Comparison of ENCODE assay signal across 8 cellular contexts in genomic region chr2:197777823-197778407, GRCh38. TPM values are rescaled to one million over a fixed set of nuclear protein-coding genes. Genes with fewer than 3 reads are reported as not detected.
A peak's percentile ranks its signal among the peaks of the same experiment; 100 is the strongest.
DNase-seq lines count a peak whose midpoint lies in the region; TF ChIP-seq lines count a peak whose summit lies in the region.

No MANE protein-coding gene starts in this region.

- intact Hi-C loops in activated CD4-positive, alpha-beta T cell treated with anti-CD3 and anti-CD28 coated beads, Interleukin-2, amount 10 ng/mL, durations not matched to agents 24 days and 14 days (cut with micrococcal nuclease): loop anchor here (1.0 to 10.0 kb wide), 3 partner anchors 71 to 343 kb away; partner anchors contain the start of genes MOB4 and SF3B1

- TF ChIP-seq CTCF in type B pancreatic cell (conservative IDR thresholded peaks at IDR 0.05): peak; percentile 94

- H3K4me1 Mint-ChIP-seq in activated CD4-positive, alpha-beta T cell treated with anti-CD3 and anti-CD28 coated beads, Interleukin-2, amount 10 ng/mL, durations not matched to agents 24 days and 14 days: no peaks in the 10 kb centered on the region
- H3K4me1 Mint-ChIP-seq in activated CD4-positive, alpha-beta T cell treated with anti-CD3 and anti-CD28 coated beads, Interleukin-2, amount 10 ng/mL, durations not matched to agents 7 days and 5 days: peaks cover 5% of the 10 kb centered on the region
- H3K4me1 Mint-ChIP-seq in immature natural killer cell: no peaks in the 10 kb centered on the region
- H3K4me1 Mint-ChIP-seq in type B pancreatic cell (ENCODE audit: unreplicated experiment): no peaks in the 10 kb centered on the region

- H3K27me3 Mint-ChIP-seq in activated CD4-positive, alpha-beta T cell treated with anti-CD3 and anti-CD28 coated beads, Interleukin-2, amount 10 ng/mL, durations not matched to agents 24 days and 14 days: peaks cover 19% of the 10 kb centered on the region
- H3K27me3 Mint-ChIP-seq in activated CD4-positive, alpha-beta T cell treated with anti-CD3 and anti-CD28 coated beads, Interleukin-2, amount 10 ng/mL, durations not matched to agents 7 days and 5 days: peaks cover 15% of the 10 kb centered on the region
- peaks cover 0 to 7% (median 0%) of the 10 kb centered on the region in 3 donors for H3K27me3 Mint-ChIP-seq in immature natural killer cell (ENCODE audit: low read depth in 3 of 3)
- peaks cover 6% of the 10 kb centered on the region for H3K27me3 Mint-ChIP-seq in type B pancreatic cell

- no peaks in the 10 kb centered on the region for H3K36me3 Mint-ChIP-seq in activated CD4-positive, alpha-beta T cell treated with anti-CD3 and anti-CD28 coated beads, Interleukin-2, amount 10 ng/mL, durations not matched to agents 24 days and 14 days (ENCODE audit: low read depth)
- no peaks in the 10 kb centered on the region for H3K36me3 Mint-ChIP-seq in activated CD4-positive, alpha-beta T cell treated with anti-CD3 and anti-CD28 coated beads, Interleukin-2, amount 10 ng/mL, durations not matched to agents 7 days and 5 days (ENCODE audit: low read depth)
- H3K36me3 Mint-ChIP-seq in immature natural killer cell (no peaks in the 10 kb centered on the region), type B pancreatic cell (no peaks in the 10 kb centered on the region)

- CTCF ChIA-PET in activated CD4-positive, alpha-beta T cell treated with anti-CD3 and anti-CD28 coated beads, Interleukin-2, amount 10 ng/mL, durations not matched to agents 7 days and 5 days (lab: Charles Lee): interaction anchor here (1.2 to 1.6 kb wide), 2 partner anchors 13 to 343 kb away, joined by 4 to 5 read pairs; partner anchors contain the start of gene SF3B1
- CTCF ChIA-PET in HEK293T (lab: Yijun Ruan, JAX): interaction anchor here (0.6 to 0.7 kb wide), 2 partner anchors 836 to 1477 kb away, joined by 3 read pairs; no protein-coding TSS in a partner anchor

- H3K27ac Mint-ChIP-seq in activated CD4-positive, alpha-beta T cell treated with anti-CD3 and anti-CD28 coated beads, Interleukin-2, amount 10 ng/mL, durations not matched to agents 24 days and 14 days: no peak overlapping the region
- H3K27ac Mint-ChIP-seq in activated CD4-positive, alpha-beta T cell treated with anti-CD3 and anti-CD28 coated beads, Interleukin-2, amount 10 ng/mL, durations not matched to agents 7 days and 5 days: peak overlapping the region; percentile 1
- no peak overlapping the region for H3K27ac Mint-ChIP-seq in immature natural killer cell
- no peak overlapping the region for H3K27ac Mint-ChIP-seq in type B pancreatic cell

- no peaks in the 10 kb centered on the region for H3K9me3 Mint-ChIP-seq in activated CD4-positive, alpha-beta T cell treated with anti-CD3 and anti-CD28 coated beads, Interleukin-2, amount 10 ng/mL, durations not matched to agents 24 days and 14 days
- H3K9me3 Mint-ChIP-seq in activated CD4-positive, alpha-beta T cell treated with anti-CD3 and anti-CD28 coated beads, Interleukin-2, amount 10 ng/mL, durations not matched to agents 7 days and 5 days: no peaks in the 10 kb centered on the region
- H3K9me3 Mint-ChIP-seq in immature natural killer cell (no peaks in the 10 kb centered on the region), type B pancreatic cell (no peaks in the 10 kb centered on the region)

- peak; percentile 77 for DNase-seq in activated CD4-positive, alpha-beta T cell treated with anti-CD3 and anti-CD28 coated beads, Interleukin-2, amount 10 ng/mL, durations not matched to agents 24 days and 14 days
- DNase-seq in activated CD4-positive, alpha-beta T cell treated with anti-CD3 and anti-CD28 coated beads for 1 hour: no peak
- DNase-seq in KBM-7 (peak; percentile 49), immature natural killer cell (peak; percentile 13 to 32 (median 29)), type B pancreatic cell (ENCODE audit: extremely low spot score, unreplicated experiment) (no peak), NCI-H187 (lab: John Stamatoyannopoulos, UW) (no peak), HEK293T (ENCODE audit: extremely low spot score) (no peak)
- peak; percentile 54 for DNase-seq in activated CD4-positive, alpha-beta T cell treated with anti-CD3 and anti-CD28 coated beads, Interleukin-2, amount 10 ng/mL, durations not matched to agents 7 days and 5 days

- in situ Hi-C loops in KBM-7 (cut with MboI; ENCODE audit: low pct_unique_long_range_greater_than_20kb, low sequenced_read_pairs): no loop called here

- POLR2A ChIA-PET in activated CD4-positive, alpha-beta T cell treated with anti-CD3 and anti-CD28 coated beads, Interleukin-2, amount 10 ng/mL, durations not matched to agents 7 days and 5 days (lab: Charles Lee): no interaction called here
- POLR2A ChIA-PET in HEK293T (lab: Yijun Ruan, JAX): no interaction called here

- no peak overlapping the region for H3K4me3 Mint-ChIP-seq in activated CD4-positive, alpha-beta T cell treated with anti-CD3 and anti-CD28 coated beads, Interleukin-2, amount 10 ng/mL, durations not matched to agents 24 days and 14 days
- H3K4me3 Mint-ChIP-seq in activated CD4-positive, alpha-beta T cell treated with anti-CD3 and anti-CD28 coated beads, Interleukin-2, amount 10 ng/mL, durations not matched to agents 7 days and 5 days: no peak overlapping the region
- H3K4me3 Mint-ChIP-seq in immature natural killer cell: no peak overlapping the region
- no peak overlapping the region for H3K4me3 Mint-ChIP-seq in type B pancreatic cell

TF ChIP-seq in HEK293T, 16 proteins besides CTCF, POLR2A, EP300 and RAD21:
- no peak for TF ChIP-seq BHLHE40 (IDR thresholded peaks at IDR 0.05; ENCODE audit: borderline replicate concordance)
- TF ChIP-seq TARDBP (IDR thresholded peaks at IDR 0.05): no peak
- TF ChIP-seq FOXK2 (IDR thresholded peaks at IDR 0.05): no peak
- no peak for TF ChIP-seq LEF1 (IDR thresholded peaks at IDR 0.05; ENCODE audit: borderline replicate concordance)
- no peak for TF ChIP-seq ELF4 (IDR thresholded peaks at IDR 0.05)
- no peak for TF ChIP-seq HDGF (IDR thresholded peaks at IDR 0.05; ENCODE audit: borderline replicate concordance)
- no peak for TF ChIP-seq PKNOX1 (IDR thresholded peaks at IDR 0.05)
- TF ChIP-seq FOXA1 (IDR thresholded peaks at IDR 0.05): no peak
- no peak for TF ChIP-seq ARNT (IDR thresholded peaks at IDR 0.05)
- no peak for TF ChIP-seq SP1 (IDR thresholded peaks at IDR 0.05)
- no peak for TF ChIP-seq CTBP1 (IDR thresholded peaks at IDR 0.05; ENCODE audit: borderline replicate concordance)
- TF ChIP-seq NFRKB (IDR thresholded peaks at IDR 0.05): no peak
- no peak for TF ChIP-seq FOXM1 (IDR thresholded peaks at IDR 0.05; ENCODE audit: borderline replicate concordance)
- TF ChIP-seq L3MBTL2 (conservative IDR thresholded peaks at IDR 0.05): no peak
- no peak for TF ChIP-seq ZNF384 (IDR thresholded peaks at IDR 0.05)
- no peak for TF ChIP-seq SUZ12 (IDR thresholded peaks at IDR 0.05)

RNA-seq across cellular contexts. Expression of gene BOLL, which starts 7.2 kb away (rescaled TPM):
- not detected in 2 replicates for total RNA-seq in activated CD4-positive, alpha-beta T cell treated with anti-CD3 and anti-CD28 coated beads, Interleukin-2, amount 10 ng/mL, durations not matched to agents 24 days and 14 days
- total RNA-seq in activated CD4-positive, alpha-beta T cell treated with anti-CD3 and anti-CD28 coated beads, Interleukin-2, amount 10 ng/mL, durations not matched to agents 7 days and 5 days: not detected
- under 1 TPM in 1 of 3 donors, not detected in 2; 0.08 TPM for polyA plus RNA-seq in immature natural killer cell
- not detected in 2 replicates for total RNA-seq in type B pancreatic cell (ENCODE audit: low replicate concordance)

RNA-seq across cellular contexts. Expression of gene PLCL1, which starts 26.5 kb away (rescaled TPM):
- 0.45 and 0.63 TPM in 2 replicates for total RNA-seq in activated CD4-positive, alpha-beta T cell treated with anti-CD3 and anti-CD28 coated beads, Interleukin-2, amount 10 ng/mL, durations not matched to agents 24 days and 14 days
- 1 to 10 TPM; 1.6 to 1.8 TPM for total RNA-seq in activated CD4-positive, alpha-beta T cell treated with anti-CD3 and anti-CD28 coated beads, Interleukin-2, amount 10 ng/mL, durations not matched to agents 7 days and 5 days
- polyA plus RNA-seq in immature natural killer cell: under 1 TPM in 2 of 3 donors, not detected in 1; 0.51 to 0.53 TPM
- total RNA-seq in type B pancreatic cell (ENCODE audit: low replicate concordance): 2.0 and 4.4 TPM in 2 replicates

Comparison
In these comparisons a context has a peak if more than half of its experiments do, and no peak if none do; other contexts are left out.
1. DNase-seq: peak in activated CD4-positive, alpha-beta T cell treated with anti-CD3 and anti-CD28 coated beads, Interleukin-2, amount 10 ng/mL, durations not matched to agents 24 days and 14 days (single experiment), KBM-7 (single experiment), activated CD4-positive, alpha-beta T cell treated with anti-CD3 and anti-CD28 coated beads, Interleukin-2, amount 10 ng/mL, durations not matched to agents 7 days and 5 days (single experiment) and immature natural killer cell (3 of 3); none in activated CD4-positive, alpha-beta T cell treated with anti-CD3 and anti-CD28 coated beads for 1 hour (single experiment), type B pancreatic cell (single experiment), NCI-H187 (0 of 2) and HEK293T (single experiment).